ENCODE assay signal across 8 cellular contexts in genomic region chr11:6474423-6474792, GRCh38. TPM values are rescaled to one million over a fixed set of nuclear protein-coding genes. Genes with fewer than 3 reads are reported as not detected.
DNase-seq lines count a peak whose midpoint lies in the region; ATAC-seq and TF ChIP-seq lines count a peak whose summit lies in the region.

No MANE protein-coding gene starts in this region.

- POLR2A ChIA-PET in activated CD4-positive, alpha-beta memory T cell treated with anti-CD3 and anti-CD28 coated beads for 36 hours (lab: Charles Lee): interaction anchor here (0.8 to 0.9 kb wide), 2 partner anchors 61 to 138 kb away, joined by 3 read pairs; partner anchors contain the start of gene TAF10

- H3F3A ChIP-seq in smooth muscle cell (ENCODE audit: low read depth): peaks cover 24% of the 10 kb centered on the region

- TF ChIP-seq CTCF in smooth muscle cell (IDR thresholded peaks at IDR 0.05; ENCODE audit: borderline replicate concordance, insufficient read depth, poor library complexity, severe bottlenecking): no peak

- no peaks in the 10 kb centered on the region for H4K20me1 ChIP-seq in smooth muscle cell (ENCODE audit: low read depth)

- H3K4me3 Mint-ChIP-seq in activated CD4-positive, alpha-beta memory T cell treated with anti-CD3 and anti-CD28 coated beads for 36 hours: peak overlapping the region; percentile 68

- CTCF ChIA-PET in activated CD4-positive, alpha-beta memory T cell treated with anti-CD3 and anti-CD28 coated beads for 36 hours (lab: Charles Lee): interaction anchor here (5.5 kb wide), 1 partner anchor 95 kb away, joined by 45 read pairs; no protein-coding TSS in a partner anchor

- H3K36me3 ChIP-seq in HAP-1 (replicated peaks) (peaks cover 28% of the 10 kb centered on the region), smooth muscle cell (ENCODE audit: low read depth) (no peaks in the 10 kb centered on the region)

- H3K9me3 ChIP-seq in HAP-1 (no peaks in the 10 kb centered on the region), right cardiac atrium (ENCODE audit: control insufficient read depth, low read length) (no peaks in the 10 kb centered on the region), smooth muscle cell (replicated peaks; ENCODE audit: low read depth) (no peaks in the 10 kb centered on the region)

- peak overlapping the region; percentile 80 for H3K9ac ChIP-seq in smooth muscle cell (ENCODE audit: low read depth)

- peak overlapping the region; percentile 94 for H3K4me2 ChIP-seq in smooth muscle cell

- in situ Hi-C loops in HAP-1 (cut with MboI; ENCODE audit: low sequenced_read_pairs): no loop called here

- DNase-seq in HAP-1 (ENCODE audit: low spot score in 2 of 2) (no peak), right cardiac atrium (no peak), smooth muscle cell (lab: John Stamatoyannopoulos, UW; ENCODE audit: unreplicated experiment) (no peak), DMS79 treated with DMSO at 0.1 percent for 48 hours (lab: John Stamatoyannopoulos, UW) (no peak), left lobe of liver (ENCODE audit: low spot score) (no peak)
- DNase-seq in activated CD4-positive, alpha-beta memory T cell treated with anti-CD3 and anti-CD28 coated beads for 36 hours: no peak

- peaks cover 8% of the 10 kb centered on the region for H3K4me1 ChIP-seq in HAP-1
- H3K4me1 ChIP-seq in right cardiac atrium (ENCODE audit: control insufficient read depth, insufficient read depth, low read length): peaks cover 9% of the 10 kb centered on the region
- H3K4me1 ChIP-seq in smooth muscle cell (ENCODE audit: low read depth): peaks cover 12% of the 10 kb centered on the region

- whole genome bisulfite sequencing in right cardiac atrium: 32% methylated on average over 6 of the region's 6 CpGs
- 39% methylated on average over 6 of the region's 6 CpGs for WGBS in smooth muscle cell (ENCODE audit: low lambda C conversion rate)

- H2AFZ ChIP-seq in smooth muscle cell (ENCODE audit: low read depth): peak overlapping the region; percentile 56

- H3K9me3 Mint-ChIP-seq in activated CD4-positive, alpha-beta memory T cell treated with anti-CD3 and anti-CD28 coated beads for 36 hours: no peaks in the 10 kb centered on the region

- H3K4me1 Mint-ChIP-seq in activated CD4-positive, alpha-beta memory T cell treated with anti-CD3 and anti-CD28 coated beads for 36 hours (ENCODE audit: low read depth): peaks cover 29% of the 10 kb centered on the region

- peaks cover 17% of the 10 kb centered on the region for H3K36me3 Mint-ChIP-seq in activated CD4-positive, alpha-beta memory T cell treated with anti-CD3 and anti-CD28 coated beads for 36 hours

- no peaks in the 10 kb centered on the region for H3K27me3 ChIP-seq in HAP-1 (ENCODE audit: low read depth)
- H3K27me3 ChIP-seq in right cardiac atrium (ENCODE audit: control insufficient read depth, insufficient read depth): no peaks in the 10 kb centered on the region
- no peaks in the 10 kb centered on the region for H3K27me3 ChIP-seq in smooth muscle cell (ENCODE audit: low read depth)

- ATAC-seq in right cardiac atrium (no peak), GM18498 (IDR thresholded peaks at IDR 0.05; ENCODE audit: unreplicated experiment) (no peak), HG03196 (IDR thresholded peaks at IDR 0.05; ENCODE audit: unreplicated experiment) (no peak), left lobe of liver (no peak)

- H3K27ac ChIP-seq in right cardiac atrium (ENCODE audit: low read length): peak overlapping the region; percentile 98
- peak overlapping the region; percentile 95 for H3K27ac ChIP-seq in smooth muscle cell (ENCODE audit: low read depth)

- no peaks in the 10 kb centered on the region for H3K27me3 Mint-ChIP-seq in activated CD4-positive, alpha-beta memory T cell treated with anti-CD3 and anti-CD28 coated beads for 36 hours

- intact Hi-C loops in activated CD4-positive, alpha-beta memory T cell treated with anti-CD3 and anti-CD28 coated beads for 36 hours (cut with micrococcal nuclease): loop anchor here (5.0 kb wide), 1 partner anchor 37 kb away; no protein-coding TSS in a partner anchor
- intact Hi-C loops in right cardiac atrium (cut with DNase I): no loop called here

- H3K27ac Mint-ChIP-seq in activated CD4-positive, alpha-beta memory T cell treated with anti-CD3 and anti-CD28 coated beads for 36 hours: peak overlapping the region; percentile 31

- H3K79me2 ChIP-seq in smooth muscle cell (ENCODE audit: low read depth): peaks cover 27% of the 10 kb centered on the region

- H3K4me3 ChIP-seq in HAP-1 (peak overlapping the region; percentile 46), right cardiac atrium (ENCODE audit: low read length) (peak overlapping the region; percentile 93), smooth muscle cell (peak overlapping the region; percentile 94)

RNA-seq across cellular contexts. Expression of gene TRIM3, which starts 0.7 kb away (rescaled TPM):
- total RNA-seq in activated CD4-positive, alpha-beta memory T cell treated with anti-CD3 and anti-CD28 coated beads for 36 hours: 1 to 10 TPM; 6.4 to 8.0 TPM
- 10 to 100 TPM; 10.9 to 12.5 (median 12.2) TPM for total RNA-seq in right cardiac atrium
- polyA plus RNA-seq in right cardiac atrium: 9.4 TPM
- 14.0 and 14.9 TPM in 2 replicates for total RNA-seq in smooth muscle cell
- polyA plus RNA-seq in smooth muscle cell: 25.5 and 36.0 TPM in 2 replicates
- 7.8 TPM for total RNA-seq in left lobe of liver

RNA-seq across cellular contexts. Expression of gene ARFIP2, which starts 6.7 kb away (rescaled TPM):
- total RNA-seq in activated CD4-positive, alpha-beta memory T cell treated with anti-CD3 and anti-CD28 coated beads for 36 hours: 10 to 100 TPM; 35.1 to 37.8 TPM
- total RNA-seq in right cardiac atrium: 10 to 100 TPM; 21.4 to 30.0 (median 23.8) TPM
- 21.6 TPM for polyA plus RNA-seq in right cardiac atrium
- 61.6 and 61.9 TPM in 2 replicates for total RNA-seq in smooth muscle cell
- polyA plus RNA-seq in smooth muscle cell: 84.0 and 88.6 TPM in 2 replicates
- total RNA-seq in left lobe of liver: 19.0 TPM

RNA-seq across cellular contexts. Expression of gene TIMM10B, which starts 6.9 kb away (rescaled TPM):
- total RNA-seq in activated CD4-positive, alpha-beta memory T cell treated with anti-CD3 and anti-CD28 coated beads for 36 hours: 10 to 100 TPM; 40.2 to 41.3 TPM
- total RNA-seq in right cardiac atrium (10 to 100 TPM; 21.5 to 28.9 (median 26.0) TPM), smooth muscle cell (37.0 and 46.7 TPM in 2 replicates), left lobe of liver (14.2 TPM)
- polyA plus RNA-seq in right cardiac atrium (18.8 TPM), smooth muscle cell (29.1 and 43.6 TPM in 2 replicates)

RNA-seq across cellular contexts. Expression of gene DNHD1, which starts 22.7 kb away (rescaled TPM):
- total RNA-seq in activated CD4-positive, alpha-beta memory T cell treated with anti-CD3 and anti-CD28 coated beads for 36 hours: 10 to 100 TPM; 18.6 to 20.3 TPM
- total RNA-seq in right cardiac atrium (10 to 100 TPM in 1 of 4 donors, 1 to 10 TPM in 3; 5.4 to 10.9 (median 7.0) TPM), smooth muscle cell (9.1 and 13.3 TPM in 2 replicates), left lobe of liver (10.1 TPM)
- polyA plus RNA-seq in right cardiac atrium (5.8 TPM), smooth muscle cell (5.5 and 5.9 TPM in 2 replicates)

RNA-seq across cellular contexts. Expression of gene HPX, which starts 33.6 kb away (rescaled TPM):
- total RNA-seq in activated CD4-positive, alpha-beta memory T cell treated with anti-CD3 and anti-CD28 coated beads for 36 hours: under 1 TPM in 1 of 2 experiments, not detected in 1; 0.56 TPM
- total RNA-seq in right cardiac atrium (1 to 10 TPM in 1 of 4 donors, under 1 TPM in 2, not detected in 1; 0.45 to 1.0 (median 0.68) TPM), smooth muscle cell (0.40 and 3.5 TPM in 2 replicates), left lobe of liver (5,455 TPM)
- polyA plus RNA-seq in right cardiac atrium (0.27 TPM), smooth muscle cell (1.1 and 2.6 TPM in 2 replicates)
